1 cellular context compared by ENCODE assay signal in genomic region chr6:885051-885590, GRCh38.
TF ChIP-seq lines count a peak whose summit lies in the region.

No MANE protein-coding gene starts in this region.

TF ChIP-seq in HepG2, 621 proteins besides CTCF, POLR2A, EP300 and RAD21 (continued from another document):
- TF ChIP-seq LRRFIP1 (CRISPR knock-in tag; conservative IDR thresholded peaks at IDR 0.05) = no peak
- TF ChIP-seq ZNF572 (CRISPR knock-in tag; IDR thresholded peaks at IDR 0.05) = no peak
